In genomic region chr13:107233541-107233940, GRCh38 we compare ENCODE assay signal across 22 cellular contexts.
A peak's percentile ranks its signal among the peaks of the same experiment; 100 is the strongest.
DNase-seq lines count a peak whose midpoint lies in the region; FAIRE-seq and TF ChIP-seq lines count a peak whose summit lies in the region.
"Had no signal": no experiment of that assay in that cellular context is flagged by ENCODE, and none has a peak within 500 bp of the region (broad histone marks: within the 10 kb centered on the region; RNA-seq: fewer than 3 reads in every experiment).

No MANE protein-coding gene starts in this region.

- H3K36me3 Mint-ChIP-seq in activated T-cell treated with anti-CD3 and anti-CD28 coated beads, Interleukin-2, amount 50 U/mL, for 24 hours (ENCODE audit: low read depth), result no peaks in the 10 kb centered on the region

- peak; percentile 66 for FAIRE-seq in H54 (lab: Jason Lieb, UNC)
- FAIRE-seq: GM12878, RCC 7860 had no signal

- no peaks in the 10 kb centered on the region for H3K4me1 Mint-ChIP-seq in activated T-cell treated with anti-CD3 and anti-CD28 coated beads, Interleukin-2, amount 50 U/mL, for 24 hours (ENCODE audit: low read depth)
- H3K4me1 Mint-ChIP-seq: B cell had no signal

- no peak for TF ChIP-seq POLR2A in H54 (IDR thresholded peaks at IDR 0.05; ENCODE audit: low read depth, low read length)

- peak; percentile 50 for DNase-seq in NCI-H1436 treated with DMSO at 0.1 percent for 48 hours (lab: John Stamatoyannopoulos, UW)
- DNase-seq in NCI-H1436 (lab: John Stamatoyannopoulos, UW), result no peak
- no peak for DNase-seq in H54 (ENCODE audit: insufficient read length, low spot score)
- DNase-seq in NCI-H748 treated with DMSO at 0.1 percent for 48 hours (lab: John Stamatoyannopoulos, UW), result peak; percentile 51
- peak; percentile 44 for DNase-seq in inferior parietal cortex (ENCODE audit: extremely low spot score)
- DNase-seq in stimulated activated naive CD4-positive, alpha-beta T cell (lab: John Stamatoyannopoulos, UW), result no peak
- DNase-seq in activated gamma-delta T cell (lab: John Stamatoyannopoulos, UW), result no peak
- no peak for DNase-seq in activated T-cell treated with anti-CD3 and anti-CD28 coated beads, Interleukin-2, amount 50 U/mL, for 24 hours
- DNase-seq: 8988T; Caco-2; CD4-positive, alpha-beta T cell; GM23248; HCEC 1CT; MM.1S; NCI-H1105 treated with DMSO at 0.1 percent for 48 hours; NCI-H2029; NCI-H524; SIG-M5; T-helper 1 cell had no signal

- no peak overlapping the region for H3K4me3 Mint-ChIP-seq in activated T-cell treated with anti-CD3 and anti-CD28 coated beads, Interleukin-2, amount 50 U/mL, for 24 hours
- H3K4me3 Mint-ChIP-seq: B cell; CD4-positive, alpha-beta T cell had no signal

- H3K27ac Mint-ChIP-seq in activated T-cell treated with anti-CD3 and anti-CD28 coated beads, Interleukin-2, amount 50 U/mL, for 24 hours, result no peak overlapping the region
- H3K27ac Mint-ChIP-seq: B cell; CD4-positive, alpha-beta T cell had no signal

- H3K27me3 Mint-ChIP-seq in activated T-cell treated with anti-CD3 and anti-CD28 coated beads, Interleukin-2, amount 50 U/mL, for 24 hours, result peaks cover 3% of the 10 kb centered on the region
- H3K27me3 Mint-ChIP-seq: B cell; CD4-positive, alpha-beta T cell had no signal

- no peaks in the 10 kb centered on the region for H3K9me3 Mint-ChIP-seq in activated T-cell treated with anti-CD3 and anti-CD28 coated beads, Interleukin-2, amount 50 U/mL, for 24 hours
- H3K9me3 Mint-ChIP-seq: CD4-positive, alpha-beta T cell had no signal

Comparison
In these comparisons a context has a peak if more than half of its experiments do, and no peak if none do; other contexts are left out.
1. DNase-seq: peak in NCI-H1436 treated with DMSO at 0.1 percent for 48 hours (single experiment), NCI-H748 treated with DMSO at 0.1 percent for 48 hours (single experiment) and inferior parietal cortex (single experiment); none in NCI-H1436 (single experiment), H54 (single experiment), stimulated activated naive CD4-positive, alpha-beta T cell (0 of 6), activated gamma-delta T cell (single experiment) and activated T-cell treated with anti-CD3 and anti-CD28 coated beads, Interleukin-2, amount 50 U/mL, for 24 hours (single experiment).